Comparison of ENCODE assay signal across 15 cellular contexts in the genomic region with DNA sequence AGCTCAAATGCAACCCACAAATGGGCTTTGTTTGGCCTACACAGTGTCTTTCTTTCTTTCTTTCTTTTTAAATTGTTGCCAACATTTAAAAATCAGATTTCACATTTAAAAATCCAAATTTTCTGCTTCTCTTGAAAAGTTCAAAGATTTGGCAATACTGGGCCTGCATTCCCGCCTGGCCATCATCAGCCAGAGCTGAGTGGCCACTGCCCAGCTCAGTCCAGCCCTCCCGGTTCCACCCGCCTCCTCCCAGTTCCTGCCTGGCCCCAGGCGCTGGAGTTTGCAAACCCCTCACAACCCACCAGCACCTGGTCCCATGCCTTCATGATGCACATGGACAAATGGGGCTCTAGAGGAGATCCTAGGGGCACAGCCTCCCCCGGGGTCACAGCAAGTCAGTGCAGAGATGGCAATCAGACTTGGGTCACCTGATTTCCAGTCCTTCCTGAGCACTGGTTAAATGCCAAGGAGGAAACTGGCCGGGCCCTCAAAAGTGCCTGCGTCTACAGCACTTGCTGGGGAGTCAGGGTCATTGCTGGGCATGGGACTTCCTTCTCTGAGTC. TPM values are rescaled to one million over a fixed set of nuclear protein-coding genes. Genes with fewer than 3 reads are reported as not detected.
DNase-seq lines count a peak whose midpoint lies in the region; ATAC-seq and TF ChIP-seq lines count a peak whose summit lies in the region.
"Had no signal": no experiment of that assay in that cellular context is flagged by ENCODE, and none has a peak within 500 bp of the region (broad histone marks: within the 10 kb centered on the region; RNA-seq: fewer than 3 reads in every experiment).

No MANE protein-coding gene starts in this region.

- no peaks in the 10 kb centered on the region for H3K36me3 ChIP-seq in lower lobe of right lung
- no peaks in the 10 kb centered on the region for H3K36me3 ChIP-seq in suprapubic skin
- H3K36me3 ChIP-seq: BLaER1 treated with 17β-estradiol and CSF1 and Interleukin-3, amounts not matched to agents 10 nM and 100 nM had no signal

- DNase-seq in RPMI7951 (ENCODE audit: low read depth) (peak; percentile 84), dorsolateral prefrontal cortex (no peak), lower lobe of right lung (peak; percentile 77), suprapubic skin (ENCODE audit: low spot score in 2 of 2) (no peak), DMS53 (lab: John Stamatoyannopoulos, UW) (no peak), NCI-H446 (lab: John Stamatoyannopoulos, UW) (no peak)
- DNase-seq in activated naive CD4-positive, alpha-beta T cell treated with anti-CD3 and anti-CD28 coated beads, Interleukin-2, amount 50 U/mL, for 72 hours (ENCODE audit: low spot score in 2 of 2) = no peak
- DNase-seq: activated CD8-positive, alpha-beta T cell treated with anti-CD3 and anti-CD28 coated beads for 36 hours; activated naive CD4-positive, alpha-beta T cell treated with anti-CD3 and anti-CD28 coated beads for 36 hours; Kasumi-1; stimulated activated CD8-positive, alpha-beta memory T cell treated with anti-CD3 and anti-CD28 coated beads, Interleukin-4, amount 100 ng/mL, for 48 hours had no signal

- peak overlapping the region in 1 of 2 donors; percentile 80 for H3K27ac Mint-ChIP-seq in activated naive CD4-positive, alpha-beta T cell treated with anti-CD3 and anti-CD28 coated beads, Interleukin-2, amount 50 U/mL, for 72 hours
- H3K27ac Mint-ChIP-seq: activated CD8-positive, alpha-beta T cell treated with anti-CD3 and anti-CD28 coated beads for 36 hours; activated naive CD4-positive, alpha-beta T cell treated with anti-CD3 and anti-CD28 coated beads for 36 hours; T-helper 1 cell treated with Interleukin-12 subunit alpha and Interleukin-12 subunit beta and Interleukin-4 antibody, amounts not matched to agents 30 μg/mL and 1 μg/mL, for 36 hours had no signal

- WGBS in suprapubic skin = 59% methylated on average over 6 of the region's 7 CpGs

- ATAC-seq in lower lobe of right lung (peak; percentile 71 to 76), GM18873 (IDR thresholded peaks at IDR 0.05; ENCODE audit: low FRiP score, unreplicated experiment) (no peak)
- no peak for ATAC-seq in activated naive CD4-positive, alpha-beta T cell treated with anti-CD3 and anti-CD28 coated beads, Interleukin-2, amount 50 U/mL, for 72 hours

- TF ChIP-seq POLR2A in suprapubic skin (IDR thresholded peaks at IDR 0.05) = no peak

- peaks cover 29% of the 10 kb centered on the region for H3K4me1 ChIP-seq in lower lobe of right lung
- H3K4me1 ChIP-seq in suprapubic skin = peaks cover 25% of the 10 kb centered on the region

- intact Hi-C loops in dorsolateral prefrontal cortex (cut with DNase I) (no loop called here), lower lobe of right lung (cut with DNase I) (no loop called here)

- H3K27me3 ChIP-seq in dorsolateral prefrontal cortex = no peaks in the 10 kb centered on the region
- no peaks in the 10 kb centered on the region for H3K27me3 ChIP-seq in lower lobe of right lung (ENCODE audit: low read depth)
- no peaks in the 10 kb centered on the region for H3K27me3 ChIP-seq in suprapubic skin

- H3K36me3 Mint-ChIP-seq in activated naive CD4-positive, alpha-beta T cell treated with anti-CD3 and anti-CD28 coated beads, Interleukin-2, amount 50 U/mL, for 72 hours = no peaks in the 10 kb centered on the region

- H3K27ac ChIP-seq in dorsolateral prefrontal cortex (peak overlapping the region in 37 of 59 donors; percentile 0 to 74 (median 46)), lower lobe of right lung (peak overlapping the region; percentile 51), suprapubic skin (peak overlapping the region; percentile 1)

- no peak for TF ChIP-seq EP300 in suprapubic skin (IDR thresholded peaks at IDR 0.05)

- TF ChIP-seq CTCF in dorsolateral prefrontal cortex (IDR thresholded peaks at IDR 0.05 in 54 of 56, conservative IDR thresholded peaks at IDR 0.05 in 2 of 56; ENCODE audit: low read depth in 1 of 56, partially characterized antibody in 56 of 56) (no peak), lower lobe of right lung (IDR thresholded peaks at IDR 0.05) (no peak), suprapubic skin (IDR thresholded peaks at IDR 0.05) (no peak)

- H3K9me3 Mint-ChIP-seq in activated naive CD4-positive, alpha-beta T cell treated with anti-CD3 and anti-CD28 coated beads, Interleukin-2, amount 50 U/mL, for 72 hours = no peaks in the 10 kb centered on the region
- H3K9me3 Mint-ChIP-seq: activated CD8-positive, alpha-beta T cell treated with anti-CD3 and anti-CD28 coated beads for 36 hours; activated naive CD4-positive, alpha-beta T cell treated with anti-CD3 and anti-CD28 coated beads for 36 hours; neural crest cell; T-helper 1 cell treated with Interleukin-12 subunit alpha and Interleukin-12 subunit beta and Interleukin-4 antibody, amounts not matched to agents 30 μg/mL and 1 μg/mL, for 36 hours had no signal

- H3K4me3 ChIP-seq in dorsolateral prefrontal cortex (no peak overlapping the region), lower lobe of right lung (no peak overlapping the region), suprapubic skin (no peak overlapping the region)
- H3K4me3 ChIP-seq: BLaER1 treated with 17β-estradiol and CSF1 and Interleukin-3, amounts not matched to agents 10 nM and 100 nM had no signal

- H3K9me3 ChIP-seq in lower lobe of right lung = no peaks in the 10 kb centered on the region
- no peaks in the 10 kb centered on the region for H3K9me3 ChIP-seq in suprapubic skin
- H3K9me3 ChIP-seq: BLaER1 treated with 17β-estradiol and CSF1 and Interleukin-3, amounts not matched to agents 10 nM and 100 nM had no signal

RNA-seq across cellular contexts. Expression of gene LAPTM5, which starts 40.9 kb away (rescaled TPM):
- 70.7 and 82.5 TPM in 2 replicates for total RNA-seq in RPMI7951 (2014; rRNA removed; shearing (Covaris generic))
- total RNA-seq in dorsolateral prefrontal cortex (100 to 1,000 TPM in 2 of 120 experiments, 10 to 100 TPM in 116, 1 to 10 TPM in 2; 8.8 to 116 (median 32.9) TPM), lower lobe of right lung (544 TPM), suprapubic skin (10 to 100 TPM in 3 of 4 donors, 1 to 10 TPM in 1; 9.9 to 13.7 (median 12.2) TPM)
- total RNA-seq in activated naive CD4-positive, alpha-beta T cell treated with anti-CD3 and anti-CD28 coated beads, Interleukin-2, amount 50 U/mL, for 72 hours = 100 to 1,000 TPM; 248 to 298 TPM

Comparison
In these comparisons a context has a peak if more than half of its experiments do, and no peak if none do; other contexts are left out.
1. DNase-seq: peak in RPMI7951 (single experiment) and lower lobe of right lung (single experiment); none in dorsolateral prefrontal cortex (0 of 10), suprapubic skin (0 of 2), activated naive CD4-positive, alpha-beta T cell treated with anti-CD3 and anti-CD28 coated beads, Interleukin-2, amount 50 U/mL, for 72 hours (0 of 2), DMS53 (single experiment) and NCI-H446 (0 of 2).
2. H3K27ac ChIP-seq: peak in every context shown above with its lines; median percentile 51 in lower lobe of right lung; 46 in dorsolateral prefrontal cortex; 1 in suprapubic skin.
3. ATAC-seq: peak in lower lobe of right lung (2 of 2); none in GM18873 (single experiment) and activated naive CD4-positive, alpha-beta T cell treated with anti-CD3 and anti-CD28 coated beads, Interleukin-2, amount 50 U/mL, for 72 hours (0 of 2).